In genomic region chr5:149198148-149198547, GRCh38 we compare ENCODE assay signal across 20 cellular contexts.
"Had no signal": no experiment of that assay in that cellular context is flagged by ENCODE, and none has a peak within 500 bp of the region (broad histone marks: within the 10 kb centered on the region; RNA-seq: fewer than 3 reads in every experiment).

No MANE protein-coding gene starts in this region.

- H3K9me3 ChIP-seq: colonic mucosa, esophagus squamous epithelium, gastroesophageal sphincter, heart left ventricle, left lung, lower lobe of right lung had no signal

- ATAC-seq: effector memory CD8-positive, alpha-beta T cell; esophagus mucosa; gastroesophageal sphincter; heart left ventricle; left cardiac atrium; left lung; lower lobe of right lung had no signal

- H3K27ac ChIP-seq: colonic mucosa, epithelial cell of prostate, esophagus squamous epithelium, gastroesophageal sphincter, left lung, lower lobe of right lung had no signal

- H3K36me3 ChIP-seq: colonic mucosa had no signal

- H3K27me3 ChIP-seq: colonic mucosa, esophagus squamous epithelium, gastroesophageal sphincter, heart left ventricle, left lung had no signal

- H3K4me1 ChIP-seq: colonic mucosa, esophagus squamous epithelium, left lung had no signal

- DNase-seq: cerebellar nuclear complex; colonic mucosa; cortex of kidney; effector CD8-positive, alpha-beta T cell; effector memory CD8-positive, alpha-beta T cell; endodermal cell; erythroblast; esophagus squamous epithelium; foreskin fibroblast; foreskin melanocyte; heart left ventricle; hippocampal formation; left cardiac atrium; left lung; lower lobe of right lung; mesendoderm; midbrain had no signal

- H3K4me3 ChIP-seq: colonic mucosa, esophagus squamous epithelium, gastroesophageal sphincter, heart left ventricle, left lung, lower lobe of right lung had no signal
